Comparison of ENCODE assay signal across 8 cellular contexts in genomic region chr1:6602669-6603423, GRCh38. TPM values are rescaled to one million over a fixed set of nuclear protein-coding genes. Genes with fewer than 3 reads are reported as not detected.
DNase-seq lines count a peak whose midpoint lies in the region; ATAC-seq and TF ChIP-seq lines count a peak whose summit lies in the region.

Gene KLHL21 (minus strand): TSS chr1:6602869. CDS start chr1:6602817, 52 bp downstream.

- ATAC-seq in HCT116 (peak; percentile 77), right cardiac atrium (peak; percentile 86 to 87)

- H3K4me3 Mint-ChIP-seq in T-helper 2 cell treated with Interferon-gamma antibody and Interleukin-4, amounts not matched to agents 5 μg/mL and 100 μg/mL, for 36 hours = peak within 1 kb of the TSS; percentile 98

- H3K9ac ChIP-seq in HCT116 (ENCODE audit: low read length) (peak within 1 kb of the TSS; percentile 85), rectal smooth muscle tissue (ENCODE audit: low read length) (peak within 1 kb of the TSS; percentile 86)

- WGBS in right cardiac atrium = under 1% methylated on average over 91 of the region's 91 CpGs

- CTCF ChIA-PET in GM10248 (lab: Yijun Ruan, JAX) (interaction anchor here (1.0 to 3.6 kb wide), 6 partner anchors 15 to 49 kb away, joined by 4 to 16 read pairs (median 4); partner anchors contain the start of genes NOL9 and ZBTB48), HCT116 (lab: Charles Lee) (interaction anchor here (1.1 to 1.5 kb wide), 3 partner anchors 10 to 78 kb away, joined by 3 read pairs; no protein-coding TSS in a partner anchor)

- intact Hi-C loops in HCT116 (cut with micrococcal nuclease) = loop anchor here (2.0 kb wide), 1 partner anchor 48 kb away; the partner anchor contains the start of genes NOL9 and TAS1R1
- intact Hi-C loops in right cardiac atrium (cut with DNase I) = no loop called here
- intact Hi-C loops in vagina (cut with DNase I) = loop anchor here (5.0 kb wide), 1 partner anchor 34 kb away; no protein-coding TSS in a partner anchor

- TF ChIP-seq POLR2A in HCT116 (IDR thresholded peaks at IDR 0.05; ENCODE audit: borderline replicate concordance, extremely low read depth, insufficient read depth, insufficient read length) (peak; percentile 97), vagina (IDR thresholded peaks at IDR 0.05) (peak; percentile 4 to 72)

- peaks cover 48% of the 10 kb centered on the region for H3K79me2 ChIP-seq in HCT116 (ENCODE audit: insufficient read depth, low read length)

- no peak for TF ChIP-seq CTCF in GM10248 (IDR thresholded peaks at IDR 0.05; ENCODE audit: control extremely low read depth, extremely low read depth, low read depth, missing control alignments)
- TF ChIP-seq CTCF in HCT116 (IDR thresholded peaks at IDR 0.05 in 2 of 3, conservative IDR thresholded peaks at IDR 0.05 in 1 of 3; ENCODE audit: borderline replicate concordance in 1 of 3, insufficient read depth in 1 of 3, low read depth in 2 of 3, low read length in 2 of 3) = no peak
- TF ChIP-seq CTCF in vagina (IDR thresholded peaks at IDR 0.05) = no peak

- H3K4me1 ChIP-seq in HCT116 (ENCODE audit: control insufficient read depth in 1 of 2, insufficient read depth in 2 of 2, low read length in 2 of 2) (peaks cover 22 to 33% of the 10 kb centered on the region in 2 experiments), right cardiac atrium (ENCODE audit: control insufficient read depth, insufficient read depth, low read length) (peaks cover 11% of the 10 kb centered on the region), rectal smooth muscle tissue (ENCODE audit: control insufficient read depth, insufficient read depth, low read length) (peaks cover 32% of the 10 kb centered on the region), vagina (peaks cover 51% of the 10 kb centered on the region)

- no peaks in the 10 kb centered on the region for H3K27me3 ChIP-seq in HCT116 (ENCODE audit: insufficient read depth, low read length)
- H3K27me3 ChIP-seq in right cardiac atrium (ENCODE audit: control insufficient read depth, insufficient read depth) = no peaks in the 10 kb centered on the region
- H3K27me3 ChIP-seq in rectal smooth muscle tissue (ENCODE audit: control insufficient read depth, insufficient read depth, low read length) = no peaks in the 10 kb centered on the region
- H3K27me3 ChIP-seq in vagina = no peaks in the 10 kb centered on the region

- POLR2A ChIA-PET in GM10248 (lab: Yijun Ruan, JAX) = interaction anchor here (0.9 to 1.2 kb wide), 2 partner anchors 13 to 23 kb away, joined by 3 read pairs; partner anchors contain the start of gene ZBTB48
- POLR2A ChIA-PET in HCT116 (lab: Charles Lee) = interaction anchor here (0.7 to 1.6 kb wide), 6 partner anchors 11 to 79 kb away, joined by 3 to 10 read pairs (median 4); partner anchors contain the start of genes THAP3 and ZBTB48

- peaks cover 10% of the 10 kb centered on the region for H3K36me3 Mint-ChIP-seq in T-helper 2 cell treated with Interferon-gamma antibody and Interleukin-4, amounts not matched to agents 5 μg/mL and 100 μg/mL, for 36 hours (ENCODE audit: low read depth)

- H3K4me3 ChIP-seq in HCT116 (replicated peaks in 1 of 2; ENCODE audit: low read depth in 1 of 2, low read length in 2 of 2) = peak within 1 kb of the TSS; percentile 87 to 96
- H3K4me3 ChIP-seq in right cardiac atrium (ENCODE audit: low read length) = peak within 1 kb of the TSS; percentile 73
- peak within 1 kb of the TSS; percentile 88 for H3K4me3 ChIP-seq in rectal smooth muscle tissue (ENCODE audit: low read length)
- peak within 1 kb of the TSS; percentile 59 to 74 for H3K4me3 ChIP-seq in vagina

- peak within 1 kb of the TSS; percentile 98 for H3K27ac Mint-ChIP-seq in T-helper 2 cell treated with Interferon-gamma antibody and Interleukin-4, amounts not matched to agents 5 μg/mL and 100 μg/mL, for 36 hours

- peaks cover 7% of the 10 kb centered on the region; the same call in 1 of the 2 replicates for H4K20me1 ChIP-seq in HCT116 (ENCODE audit: insufficient read depth)

- peak within 1 kb of the TSS; percentile 95 for H3K27ac ChIP-seq in HCT116 (ENCODE audit: low read depth, low read length)
- peak within 1 kb of the TSS; percentile 94 for H3K27ac ChIP-seq in right cardiac atrium (ENCODE audit: low read length)
- H3K27ac ChIP-seq in rectal smooth muscle tissue (ENCODE audit: low read depth, low read length) = peak within 1 kb of the TSS; percentile 100
- peak within 1 kb of the TSS; percentile 98 for H3K27ac ChIP-seq in vagina

- peaks cover 5% of the 10 kb centered on the region for H3K27me3 Mint-ChIP-seq in T-helper 2 cell treated with Interferon-gamma antibody and Interleukin-4, amounts not matched to agents 5 μg/mL and 100 μg/mL, for 36 hours (ENCODE audit: low read depth)

- no peaks in the 10 kb centered on the region for H3K9me2 ChIP-seq in HCT116 (ENCODE audit: insufficient read depth)

- H2AFZ ChIP-seq in HCT116 (ENCODE audit: low read depth, low read length, poor library complexity, severe bottlenecking) = peak within 1 kb of the TSS; percentile 70

- TF ChIP-seq RAD21 in HCT116 (IDR thresholded peaks at IDR 0.05; ENCODE audit: low read depth) = no peak

- H3K36me3 ChIP-seq in HCT116 (ENCODE audit: control insufficient read depth in 1 of 2, insufficient read depth in 2 of 2, low read length in 2 of 2) = peaks cover 5 to 18% of the 10 kb centered on the region in 2 experiments; a peak in 2 of 4 replicates
- peaks cover 11% of the 10 kb centered on the region for H3K36me3 ChIP-seq in rectal smooth muscle tissue (ENCODE audit: control insufficient read depth, insufficient read depth, low read length)
- H3K36me3 ChIP-seq in vagina = peaks cover 0 to 14% of the 10 kb centered on the region in 2 donors

- no peaks in the 10 kb centered on the region for H3K9me3 Mint-ChIP-seq in T-helper 2 cell treated with Interferon-gamma antibody and Interleukin-4, amounts not matched to agents 5 μg/mL and 100 μg/mL, for 36 hours

- H3K9me3 ChIP-seq in HCT116 (ENCODE audit: control insufficient read depth in 1 of 2, insufficient read depth in 1 of 2, low read depth in 1 of 2, low read length in 2 of 2) = no peaks in the 10 kb centered on the region
- H3K9me3 ChIP-seq in right cardiac atrium (ENCODE audit: control insufficient read depth, low read length) = no peaks in the 10 kb centered on the region
- H3K9me3 ChIP-seq in vagina = no peaks in the 10 kb centered on the region

- H3K4me1 Mint-ChIP-seq in T-helper 2 cell treated with Interferon-gamma antibody and Interleukin-4, amounts not matched to agents 5 μg/mL and 100 μg/mL, for 36 hours (ENCODE audit: low read depth) = peaks cover 21% of the 10 kb centered on the region

- DNase-seq in GM10248 (ENCODE audit: extremely low spot score) = peak; percentile 92
- peak; percentile 64 for DNase-seq in HCT116 (ENCODE audit: low read depth, low spot score)
- peak; percentile 85 for DNase-seq in MV-4-11 (lab: John Stamatoyannopoulos, UW)
- DNase-seq in T-helper 2 cell treated with Interferon-gamma antibody and Interleukin-4, amounts not matched to agents 5 μg/mL and 100 μg/mL, for 36 hours (ENCODE audit: low spot score) = peak; percentile 93
- DNase-seq in anterior cingulate cortex (lab: John Stamatoyannopoulos, UW) = peak in 56 of 58 donors; percentile 23 to 96 (median 87)
- DNase-seq in right cardiac atrium = peak; percentile 93 to 97 (median 96)
- no peak for DNase-seq in vagina (ENCODE audit: extremely low spot score in 2 of 2)

- H3K4me2 ChIP-seq in HCT116 (ENCODE audit: low read length) = peak within 1 kb of the TSS; percentile 86

- BruUV-seq in HCT116 (replicated peaks; lab: Mats Ljungman, UMichigan) = no TSS peak

- RAD21 ChIA-PET in HCT116 (lab: Charles Lee; ENCODE audit: low non-redundant PET in 1 of 2, low total read pairs in 2 of 2, uncharacterized antibody in 2 of 2, unreplicated experiment in 2 of 2) = no interaction called here

TF ChIP-seq in HCT116, 20 proteins besides CTCF, POLR2A, EP300 and RAD21 (continues in another document):
- peak; percentile 99 for TF ChIP-seq POLR2AphosphoS5 (IDR thresholded peaks at IDR 0.05; ENCODE audit: low read depth, low read length)
- no peak for TF ChIP-seq FOSL1 (IDR thresholded peaks at IDR 0.05; ENCODE audit: low read depth)
- TF ChIP-seq ZBTB33 (IDR thresholded peaks at IDR 0.05; ENCODE audit: extremely low read depth, insufficient replicate concordance, low read length) = no peak

RNA-seq across cellular contexts. Expression of gene KLHL21, which starts in this region (rescaled TPM):
- total RNA-seq in HCT116 (2021; ENCODE audit: unreplicated experiment) = 27.5 TPM
- 15.5 and 32.6 TPM in 2 replicates for polyA plus RNA-seq in HCT116 (2012)
- 10 to 100 TPM; 54.9 to 71.3 (median 65.9) TPM for total RNA-seq in right cardiac atrium
- 57.7 TPM for polyA plus RNA-seq in right cardiac atrium
- 54.3 TPM for total RNA-seq in vagina

Comparison
In these comparisons a context has a peak if more than half of its experiments do, and no peak if none do; other contexts are left out.
1. DNase-seq: peak in GM10248 (single experiment), HCT116 (single experiment), MV-4-11 (single experiment), T-helper 2 cell treated with Interferon-gamma antibody and Interleukin-4, amounts not matched to agents 5 μg/mL and 100 μg/mL, for 36 hours (single experiment), anterior cingulate cortex (56 of 58) and right cardiac atrium (3 of 3); none in vagina (0 of 2).
2. intact Hi-C loops: an anchor here in HCT116 (2.0 kb wide) and vagina (5.0 kb wide); none called in right cardiac atrium.
3. Peak in every context shown above with its lines, with median percentiles within 50 percentile points of each other: H3K27ac ChIP-seq and H3K4me3 ChIP-seq.